ENCODE assay signal across 17 cellular contexts in genomic region chr3:43497905-43498365, GRCh38.
DNase-seq lines count a peak whose midpoint lies in the region; ATAC-seq and TF ChIP-seq lines count a peak whose summit lies in the region.
"Had no signal": no experiment of that assay in that cellular context is flagged by ENCODE, and none has a peak within 500 bp of the region (broad histone marks: within the 10 kb centered on the region; RNA-seq: fewer than 3 reads in every experiment).

No MANE protein-coding gene starts in this region.

- CTCF ChIA-PET in AG04450 (lab: Charles Lee), result interaction anchor here (1.0 kb wide), 1 partner anchor 14 kb away, joined by 3 read pairs; no protein-coding TSS in a partner anchor

- no peaks in the 10 kb centered on the region for H3K9me3 ChIP-seq in AG04450 (ENCODE audit: control insufficient read depth, insufficient read depth, low read length)

- peak; percentile 68 for ATAC-seq in foreskin keratinocyte
- ATAC-seq: left lobe of liver; natural killer cell treated with Interleukin-12 subunit alpha and Interleukin-12 subunit beta and Interleukin-15 and Interleukin-18, amount 100 ng/mL, for 72 hours had no signal

- H3K27ac Mint-ChIP-seq in immature natural killer cell, result peak overlapping the region in 3 of 6 donors; percentile 27 to 73 (median 49)
- H3K27ac Mint-ChIP-seq: natural killer cell treated with Interleukin-12 subunit alpha and Interleukin-12 subunit beta and Interleukin-15 and Interleukin-18, amount 100 ng/mL, for 72 hours; T-helper 1 cell treated with Interleukin-12 subunit alpha and Interleukin-12 subunit beta and Interleukin-4 antibody, amounts not matched to agents 30 μg/mL and 1 μg/mL, for 36 hours had no signal

- no peak overlapping the region for H3K4me3 Mint-ChIP-seq in immature natural killer cell
- H3K4me3 Mint-ChIP-seq: CD4-positive, alpha-beta memory T cell; natural killer cell treated with Interleukin-12 subunit alpha and Interleukin-12 subunit beta and Interleukin-15 and Interleukin-18, amount 100 ng/mL, for 72 hours; T-helper 1 cell treated with Interleukin-12 subunit alpha and Interleukin-12 subunit beta and Interleukin-4 antibody, amounts not matched to agents 30 μg/mL and 1 μg/mL, for 36 hours had no signal

- peak overlapping the region; percentile 32 for H3K27ac ChIP-seq in AG04450 (ENCODE audit: low read depth, low read length)
- no peak overlapping the region for H3K27ac ChIP-seq in foreskin keratinocyte
- H3K27ac ChIP-seq: PC-9 had no signal

- H3K27me3 ChIP-seq in AG04450 (ENCODE audit: control insufficient read depth, insufficient read depth, low read length) (no peaks in the 10 kb centered on the region), foreskin keratinocyte (no peaks in the 10 kb centered on the region)
- H3K27me3 ChIP-seq: dorsolateral prefrontal cortex had no signal

- POLR2A ChIA-PET in AG04450 (lab: Yijun Ruan, JAX), result no interaction called here

- H3K9me3 Mint-ChIP-seq in immature natural killer cell, result no peaks in the 10 kb centered on the region
- H3K9me3 Mint-ChIP-seq: natural killer cell treated with Interleukin-12 subunit alpha and Interleukin-12 subunit beta and Interleukin-15 and Interleukin-18, amount 100 ng/mL, for 72 hours; T-helper 1 cell treated with Interleukin-12 subunit alpha and Interleukin-12 subunit beta and Interleukin-4 antibody, amounts not matched to agents 30 μg/mL and 1 μg/mL, for 36 hours had no signal

- H3K36me3 Mint-ChIP-seq in immature natural killer cell, result peaks cover 0 to 4% (median 0%) of the 10 kb centered on the region in 3 donors
- H3K36me3 Mint-ChIP-seq: CD4-positive, alpha-beta memory T cell; natural killer cell treated with Interleukin-12 subunit alpha and Interleukin-12 subunit beta and Interleukin-15 and Interleukin-18, amount 100 ng/mL, for 72 hours had no signal

- no peak for TF ChIP-seq CTCF in AG04450 (IDR thresholded peaks at IDR 0.05; ENCODE audit: low read depth, low read length)
- TF ChIP-seq CTCF in foreskin keratinocyte (conservative IDR thresholded peaks at IDR 0.05), result no peak

- peaks cover 41 to 45% of the 10 kb centered on the region in 2 donors for H3K4me1 Mint-ChIP-seq in immature natural killer cell

- DNase-seq in AG04450 (ENCODE audit: low read depth, low spot score) (no peak), EL (peak; percentile 24), amniotic epithelial cell (ENCODE audit: low read depth) (peak; percentile 48), foreskin keratinocyte (peak; percentile 34 to 39), NCI-H2171 treated with DMSO at 0.1 percent for 48 hours (lab: John Stamatoyannopoulos, UW) (no peak), NCI-H1436 (lab: John Stamatoyannopoulos, UW) (no peak), immature natural killer cell (no peak)
- DNase-seq: activated CD4-positive, alpha-beta T cell treated with anti-CD3 and anti-CD28 coated beads, Interleukin-2, amount 50 U/mL, for 1 hour; activated naive CD4-positive, alpha-beta T cell treated with anti-CD3 and anti-CD28 coated beads, Interleukin-2, amount 50 U/mL, for 16 hours; CD4-positive, alpha-beta memory T cell; dorsolateral prefrontal cortex; NCI-H226; PC-9; substantia nigra had no signal

- H3K4me3 ChIP-seq in AG04450 (ENCODE audit: low read depth, low read length), result no peak overlapping the region
- H3K4me3 ChIP-seq: dorsolateral prefrontal cortex, PC-9 had no signal

- H3K4me1 ChIP-seq in foreskin keratinocyte, result peaks cover 12% of the 10 kb centered on the region

- H3K27me3 Mint-ChIP-seq in immature natural killer cell (ENCODE audit: low read depth in 3 of 3), result peaks cover 0 to 2% (median 0%) of the 10 kb centered on the region in 3 donors
- H3K27me3 Mint-ChIP-seq: CD4-positive, alpha-beta memory T cell; natural killer cell treated with Interleukin-12 subunit alpha and Interleukin-12 subunit beta and Interleukin-15 and Interleukin-18, amount 100 ng/mL, for 72 hours had no signal

Comparison
In these comparisons a context has a peak if more than half of its experiments do, and no peak if none do; other contexts are left out.
1. DNase-seq: peak in EL (single experiment), amniotic epithelial cell (single experiment) and foreskin keratinocyte (2 of 2); none in AG04450 (single experiment), NCI-H2171 treated with DMSO at 0.1 percent for 48 hours (single experiment), NCI-H1436 (single experiment) and immature natural killer cell (0 of 3).